Comparison of ENCODE assay signal across 8 cellular contexts in genomic region chr4:118592289-118592688, GRCh38.
DNase-seq lines count a peak whose midpoint lies in the region; ATAC-seq, FAIRE-seq and TF ChIP-seq lines count a peak whose summit lies in the region.
"Not testable (repeated sequence)": the region's sequence is repeated elsewhere in the genome, so short reads cannot be mapped to it uniquely, and the experiment has no call there.

No MANE protein-coding gene starts in this region.

- H3K4me2 ChIP-seq in KMS-11 (peak overlapping the region; percentile 85), K562 (ENCODE audit: insufficient read depth, low read length) (peak overlapping the region; percentile 81), trophoblast cell (ENCODE audit: low read length) (peak overlapping the region; percentile 56)

- not testable (repeated sequence) for H3K79me1 ChIP-seq in trophoblast cell (ENCODE audit: low read length)

- not testable (repeated sequence) for H3K4me3 ChIP-seq in KMS-11 (IDR thresholded peaks at IDR 0.05; ENCODE audit: insufficient read depth, low read depth, low read length)
- H3K4me3 ChIP-seq in K562, result peak overlapping the region; percentile 54
- peak overlapping the region; percentile 61 for H3K4me3 ChIP-seq in fibroblast of mammary gland (ENCODE audit: control insufficient read depth, low read depth, low read length)
- peak overlapping the region; percentile 30 for H3K4me3 ChIP-seq in lower leg skin (ENCODE audit: low read depth, poor library complexity, severe bottlenecking)
- peak overlapping the region; percentile 72 for H3K4me3 ChIP-seq in trophoblast cell (ENCODE audit: low read depth, low read length)
- H3K4me3 ChIP-seq in tibial artery, result peak overlapping the region; percentile 55 to 57

- peaks cover 13% of the 10 kb centered on the region for H3K27me3 Mint-ChIP-seq in CD4-positive, alpha-beta T cell
- H3K27me3 Mint-ChIP-seq in WTC11 (ENCODE audit: low read depth), result not testable (repeated sequence)

- peak overlapping the region; percentile 42 for H3K18ac ChIP-seq in trophoblast cell (ENCODE audit: low read length)

- peak overlapping the region; percentile 70 for H3K27ac ChIP-seq in CD4-positive, alpha-beta T cell (ENCODE audit: low read depth, low read length)
- H3K27ac ChIP-seq in KMS-11 (peak overlapping the region; percentile 83), K562 (ENCODE audit: extremely low read depth, low read depth, low read length) (peak overlapping the region; percentile 77), tibial artery (peak overlapping the region; percentile 78 to 88)
- H3K27ac ChIP-seq in trophoblast cell (ENCODE audit: low read depth, low read length), result not testable (repeated sequence)

- peak overlapping the region; percentile 88 for H4K8ac ChIP-seq in trophoblast cell (ENCODE audit: low read depth, low read length)

- H3K4me3 Mint-ChIP-seq in CD4-positive, alpha-beta T cell, result not testable (repeated sequence)
- peak overlapping the region; percentile 88 for H3K4me3 Mint-ChIP-seq in WTC11

- not testable (repeated sequence) for H3K36me3 ChIP-seq in KMS-11 (ENCODE audit: insufficient read depth); K562 (ENCODE audit: control insufficient read depth, insufficient read depth, low read length); trophoblast cell (ENCODE audit: control insufficient read depth in 1 of 2, insufficient read depth in 2 of 2, low read length in 2 of 2)
- peaks cover 0 to 17% (median 5%) of the 10 kb centered on the region in 3 donors for H3K36me3 ChIP-seq in tibial artery

- 25% methylated on average over 6 of the region's 14 CpGs for WGBS in K562 (ENCODE audit: insufficient coverage, low coverage, missing lambda C conversion rate)
- WGBS in lower leg skin, 2 donors, result 91 to 94% methylated on average over 14 of the region's 14 CpGs
- no CpG with 5 or more reads among the region's 14 CpGs for WGBS in trophoblast cell (ENCODE audit: extremely low coverage, insufficient coverage, insufficient read length)

- not testable (repeated sequence) for H2AFZ ChIP-seq in KMS-11 (ENCODE audit: low read depth); K562 (ENCODE audit: low read depth, low read length); trophoblast cell (ENCODE audit: insufficient read depth, low read length, poor library complexity)

- H3K27me3 ChIP-seq in CD4-positive, alpha-beta T cell (ENCODE audit: control insufficient read depth, insufficient read depth, low read length); KMS-11 (ENCODE audit: insufficient read depth, low read depth); K562 (ENCODE audit: control insufficient read depth in 2 of 2, insufficient read depth in 2 of 2, low read length in 2 of 2); trophoblast cell (ENCODE audit: insufficient read depth, low read length); tibial artery: not testable (repeated sequence)

- peak overlapping the region; percentile 37 for H4K12ac ChIP-seq in trophoblast cell (ENCODE audit: low read depth, low read length)

- POLR2A ChIA-PET in CD4-positive, alpha-beta T cell (lab: Charles Lee), result interaction anchor here (2.1 kb wide), 1 partner anchor 93 kb away, joined by 11 read pairs; the partner anchor contains the start of gene METTL14
- POLR2A ChIA-PET in WTC11 (lab: Charles Lee); K562 (lab: Yijun Ruan, JAX): not testable (repeated sequence)

- not testable (repeated sequence) for FAIRE-seq in K562 (lab: Jason Lieb, UNC)

- TF ChIP-seq CTCF in CD4-positive, alpha-beta T cell (IDR thresholded peaks at IDR 0.05); KMS-11 (conservative IDR thresholded peaks at IDR 0.05; ENCODE audit: low read depth, low read length); WTC11 (IDR thresholded peaks at IDR 0.05); fibroblast of mammary gland (conservative IDR thresholded peaks at IDR 0.05; ENCODE audit: control insufficient read depth, insufficient read depth, low read depth, low read length); lower leg skin (IDR thresholded peaks at IDR 0.05); tibial artery (IDR thresholded peaks at IDR 0.05): not testable (repeated sequence)
- peak in 1 of 3 experiments; percentile 13; a peak in 1 of 6 replicates for TF ChIP-seq CTCF in K562 (IDR thresholded peaks at IDR 0.05 in 2 of 3, conservative IDR thresholded peaks at IDR 0.05 in 1 of 3; ENCODE audit: insufficient read depth in 2 of 3, low read depth in 1 of 3, low read length in 3 of 3)

- not testable (repeated sequence) for H2BK120ac ChIP-seq in trophoblast cell (ENCODE audit: insufficient read depth, low read length, poor library complexity)

- CTCF ChIA-PET in CD4-positive, alpha-beta T cell (lab: Charles Lee), result interaction anchor here (0.8 kb wide), 1 partner anchor 14 kb away, joined by 4 read pairs; no protein-coding TSS in a partner anchor
- CTCF ChIA-PET in WTC11 (lab: Charles Lee); K562 (lab: Yijun Ruan, JAX; ENCODE audit: low intra/inter-chr PET ratio): not testable (repeated sequence)

- not testable (repeated sequence) for H2BK5ac ChIP-seq in trophoblast cell (ENCODE audit: low read depth, low read length, poor library complexity)

- TF ChIP-seq POLR2A in K562 (conservative IDR thresholded peaks at IDR 0.05); lower leg skin (IDR thresholded peaks at IDR 0.05): not testable (repeated sequence)

- peaks cover 16% of the 10 kb centered on the region for H3K4me1 Mint-ChIP-seq in CD4-positive, alpha-beta T cell (ENCODE audit: low read depth)
- not testable (repeated sequence) for H3K4me1 Mint-ChIP-seq in WTC11

- H2AK5ac ChIP-seq in trophoblast cell (ENCODE audit: low read length), result peak overlapping the region; percentile 65

- not testable (repeated sequence) for H2BK12ac ChIP-seq in trophoblast cell (ENCODE audit: low read length)

- TF ChIP-seq EP300 in K562 (IDR thresholded peaks at IDR 0.05; ENCODE audit: low read length), result not testable (repeated sequence)

- not testable (repeated sequence) for H3K9me1 ChIP-seq in K562 (ENCODE audit: control insufficient read depth, insufficient read depth, low read length)

- H3K4me1 ChIP-seq in KMS-11 (ENCODE audit: low read depth, poor library complexity, severe bottlenecking), result peaks cover 13% of the 10 kb centered on the region
- H3K4me1 ChIP-seq in K562 (replicated peaks in 1 of 2; ENCODE audit: control insufficient read depth in 2 of 2, insufficient read depth in 2 of 2, low read length in 2 of 2); trophoblast cell (ENCODE audit: control insufficient read depth in 1 of 2, insufficient read depth in 2 of 2, low read length in 2 of 2); tibial artery: not testable (repeated sequence)

- ATAC-seq in CD4-positive, alpha-beta T cell (ENCODE audit: poor library complexity); WTC11; K562: not testable (repeated sequence)

- not testable (repeated sequence) for BruUV-seq in K562 (replicated peaks; lab: Mats Ljungman, UMichigan)

- H3K9ac ChIP-seq in KMS-11 (peak overlapping the region; percentile 90), K562 (ENCODE audit: insufficient read depth in 1 of 2, low read depth in 2 of 2, low read length in 2 of 2) (peak overlapping the region; percentile 71 to 90)
- not testable (repeated sequence) for H3K9ac ChIP-seq in trophoblast cell (ENCODE audit: low read length)

- H4K91ac ChIP-seq in trophoblast cell (ENCODE audit: low read depth, low read length), result not testable (repeated sequence)

- TF ChIP-seq RAD21 in K562 (CRISPR knock-in tag; conservative IDR thresholded peaks at IDR 0.05 in 1 of 2, IDR thresholded peaks at IDR 0.05 in 1 of 2), result not testable (repeated sequence)

- peak overlapping the region; percentile 58 for H3K4ac ChIP-seq in trophoblast cell (ENCODE audit: low read depth, low read length)

- not testable (repeated sequence) for H3K23ac ChIP-seq in trophoblast cell (ENCODE audit: low read length)

- H3K9me3 ChIP-seq in CD4-positive, alpha-beta T cell (ENCODE audit: control insufficient read depth, low read length); K562 (replicated peaks; ENCODE audit: control insufficient read depth, insufficient read depth, low read depth, low read length); trophoblast cell (ENCODE audit: insufficient read depth, low read depth, low read length); tibial artery: not testable (repeated sequence)

- H3K27ac Mint-ChIP-seq in CD4-positive, alpha-beta T cell, result peak overlapping the region; percentile 100
- not testable (repeated sequence) for H3K27ac Mint-ChIP-seq in WTC11

- H3K79me2 ChIP-seq in KMS-11 (ENCODE audit: insufficient read depth, low read depth); K562 (ENCODE audit: control insufficient read depth, insufficient read depth, low read length); trophoblast cell (ENCODE audit: control insufficient read depth, insufficient read depth, low read length, poor library complexity): not testable (repeated sequence)

- not testable (repeated sequence) for H3K36me3 Mint-ChIP-seq in CD4-positive, alpha-beta T cell (ENCODE audit: low read depth); WTC11

- H3K9me3 Mint-ChIP-seq in CD4-positive, alpha-beta T cell; WTC11: not testable (repeated sequence)

- peak overlapping the region; percentile 48 for H3K14ac ChIP-seq in trophoblast cell (ENCODE audit: low read length)

- in situ Hi-C loops in K562 (cut with MboI), result not testable (repeated sequence)

- not testable (repeated sequence) for DNase-seq in CD4-positive, alpha-beta T cell; WTC11 (ENCODE audit: low spot score); K562 (ENCODE audit: extremely low read depth in 1 of 4, low spot score in 3 of 4); fibroblast of mammary gland (ENCODE audit: low read depth); lower leg skin (ENCODE audit: low spot score in 2 of 2); trophoblast cell; tibial artery

- H4K20me1 ChIP-seq in KMS-11 (ENCODE audit: insufficient read depth); K562 (replicated peaks; ENCODE audit: control insufficient read depth, insufficient read depth, low read length): not testable (repeated sequence)

- intact Hi-C loops in CD4-positive, alpha-beta T cell (cut with DNase I, micrococcal nuclease); K562 (cut with micrococcal nuclease); lower leg skin (cut with DNase I; ENCODE audit: low total_unique reads); tibial artery (cut with DNase I; ENCODE audit: low total_unique reads): not testable (repeated sequence)
